In genomic region chr14:31164115-31164514, GRCh38 we compare ENCODE assay signal across 22 cellular contexts. TPM values are rescaled to one million over a fixed set of nuclear protein-coding genes. Genes with fewer than 3 reads are reported as not detected.
DNase-seq lines count a peak whose midpoint lies in the region; ATAC-seq and TF ChIP-seq lines count a peak whose summit lies in the region.
"Had no signal": no experiment of that assay in that cellular context is flagged by ENCODE, and none has a peak within 500 bp of the region (broad histone marks: within the 10 kb centered on the region; RNA-seq: fewer than 3 reads in every experiment).

No MANE protein-coding gene starts in this region.

- H3K27me3 ChIP-seq in adipocyte (replicated peaks; ENCODE audit: control insufficient read depth, insufficient read depth, low read length) (no peaks in the 10 kb centered on the region), liver (ENCODE audit: control insufficient read depth in 4 of 4, insufficient read depth in 4 of 4, low read length in 3 of 4) (no peaks in the 10 kb centered on the region), thoracic aorta (replicated peaks; ENCODE audit: insufficient read depth) (no peaks in the 10 kb centered on the region)

- peak overlapping the region; percentile 39 for H3K9ac ChIP-seq in adipocyte (ENCODE audit: low read length)
- H3K9ac ChIP-seq in liver (ENCODE audit: low read depth in 1 of 2, low read length in 2 of 2), result peak overlapping the region; percentile 8 to 13

- H3K27ac ChIP-seq in HEK293 (ENCODE audit: extremely low read depth, low read depth, low read length) (no peak overlapping the region), liver (ENCODE audit: low read depth in 1 of 2, low read length in 2 of 2) (peak overlapping the region; percentile 50 to 76), thoracic aorta (peak overlapping the region; percentile 64 to 86)

- ATAC-seq in thoracic aorta (ENCODE audit: insufficient number of reproducible peaks, low FRiP score, low read depth) (no peak), HG03025 (IDR thresholded peaks at IDR 0.05; ENCODE audit: low FRiP score, unreplicated experiment) (no peak)

- TF ChIP-seq RAD21 in liver (IDR thresholded peaks at IDR 0.05), result peak; percentile 13 to 16

- 30% methylated on average over 4 of the region's 4 CpGs for WGBS in liver

- H3K9me3 ChIP-seq in HEK293 (ENCODE audit: control insufficient read depth, insufficient read depth, low read depth, low read length) (no peaks in the 10 kb centered on the region), adipocyte (ENCODE audit: control insufficient read depth, low read length) (no peaks in the 10 kb centered on the region), liver (ENCODE audit: control insufficient read depth in 4 of 4, low read length in 3 of 4) (no peaks in the 10 kb centered on the region), thoracic aorta (no peaks in the 10 kb centered on the region)
- H3K9me3 ChIP-seq: left ventricle myocardium inferior had no signal

- H3K4me3 ChIP-seq in HEK293 (ENCODE audit: low read depth, low read length) (no peak overlapping the region), adipocyte (ENCODE audit: low read length) (no peak overlapping the region), liver (ENCODE audit: low read depth in 1 of 3, low read length in 3 of 3) (no peak overlapping the region), thoracic aorta (no peak overlapping the region)
- H3K4me3 ChIP-seq: left ventricle myocardium inferior had no signal

- TF ChIP-seq CTCF in HEK293 (tag by site-specific recombination; IDR thresholded peaks at IDR 0.05), result no peak
- no peak for TF ChIP-seq CTCF in liver (IDR thresholded peaks at IDR 0.05; ENCODE audit: low read depth, low read length, missing input control)
- no peak for TF ChIP-seq CTCF in thoracic aorta (IDR thresholded peaks at IDR 0.05)

- H3K4me1 ChIP-seq in HEK293 (ENCODE audit: control insufficient read depth, insufficient read depth, low read length), result 0 out of 2 replicates have a peak, but pooled peaks cover 2% of the 10 kb centered on the region
- H3K4me1 ChIP-seq in adipocyte (ENCODE audit: control insufficient read depth, insufficient read depth, low read length), result peaks cover 50% of the 10 kb centered on the region
- H3K4me1 ChIP-seq in liver (ENCODE audit: control insufficient read depth in 4 of 4, insufficient read depth in 4 of 4, low read length in 3 of 4), result peaks cover 14 to 29% (median 24%) of the 10 kb centered on the region in 4 donors
- peaks cover 23 to 29% of the 10 kb centered on the region in 2 donors for H3K4me1 ChIP-seq in thoracic aorta (ENCODE audit: control insufficient read depth in 1 of 2, low read depth in 2 of 2)

- H3K36me3 ChIP-seq in HEK293 (ENCODE audit: control insufficient read depth in 2 of 2, insufficient read depth in 1 of 2, low read length in 2 of 2), result peaks cover 61 to 65% of the 10 kb centered on the region in 2 experiments
- peaks cover 66% of the 10 kb centered on the region for H3K36me3 ChIP-seq in adipocyte (ENCODE audit: control insufficient read depth, insufficient read depth, low read length, severe bottlenecking)
- H3K36me3 ChIP-seq in liver (ENCODE audit: control insufficient read depth in 4 of 4, insufficient read depth in 3 of 4, low read depth in 1 of 4, low read length in 3 of 4), result peaks cover 19 to 51% (median 35%) of the 10 kb centered on the region in 4 donors
- peaks cover 8% of the 10 kb centered on the region for H3K36me3 ChIP-seq in thoracic aorta

- POLR2A ChIA-PET in HEK293 (lab: Yijun Ruan, JAX), result no interaction called here

- CTCF ChIA-PET in HEK293 (lab: Yijun Ruan, JAX), result interaction anchor here (0.7 to 1.1 kb wide), 2 partner anchors 195 to 422 kb away, joined by 3 read pairs; no protein-coding TSS in a partner anchor

- DNase-seq in adipocyte (ENCODE audit: low read depth) (no peak), thoracic aorta (ENCODE audit: low spot score) (no peak), NCI-H1105 (lab: John Stamatoyannopoulos, UW) (no peak), KG1 (lab: John Stamatoyannopoulos, UW) (no peak), OCI-M2 (lab: John Stamatoyannopoulos, UW; ENCODE audit: unreplicated experiment) (no peak)
- DNase-seq: activated CD4-positive, alpha-beta T cell treated with anti-CD3 and anti-CD28 coated beads for 1 hour; activated naive CD4-positive, alpha-beta T cell treated with anti-CD3 and anti-CD28 coated beads, Interleukin-2, amount 10 ng/mL, durations not matched to agents 7 days and 5 days; activated T-cell treated with anti-CD3 and anti-CD28 coated beads, Interleukin-2, amount 50 U/mL, for 24 hours; CD4-positive, CD25-positive, alpha-beta regulatory T cell; DMS153; effector memory CD4-positive, alpha-beta T cell; GF-D8; glutamatergic neuron; left ventricle myocardium inferior; NCI-H1417 treated with DMSO at 0.1 percent for 48 hours; NCI-H2171; NCI-H524 treated with DMSO at 0.1 percent for 48 hours; stimulated activated CD4-positive, alpha-beta T cell treated with anti-CD3 and anti-CD28 coated beads, Interleukin-12 subunit alpha, Interleukin-12 subunit beta, amount 100 ng/mL, for 4 hours; substantia nigra had no signal

TF ChIP-seq in HEK293, 187 proteins besides CTCF, POLR2A, EP300 and RAD21:
- 0 out of 2 replicates have a peak, but pooled peaks have one; percentile 19 for TF ChIP-seq PRDM6 (tag by site-specific recombination; IDR thresholded peaks at IDR 0.05)
- TF ChIP-seq ZBTB44 (tag by site-specific recombination; IDR thresholded peaks at IDR 0.05), result no peak
TF ChIP-seq in HEK293: peak in this region for 1.

TF ChIP-seq in liver, 16 proteins besides CTCF, POLR2A, EP300 and RAD21:
- TF ChIP-seq EGR1 (IDR thresholded peaks at IDR 0.05; ENCODE audit: low read depth in 2 of 2), result no peak
- no peak for TF ChIP-seq REST (IDR thresholded peaks at IDR 0.05)
- no peak for TF ChIP-seq MAX (IDR thresholded peaks at IDR 0.05)
- TF ChIP-seq FOXA2 (IDR thresholded peaks at IDR 0.05), result peak; percentile 65
- no peak for TF ChIP-seq YY1 (IDR thresholded peaks at IDR 0.05)
- TF ChIP-seq FOXA1 (IDR thresholded peaks at IDR 0.05), result peak; percentile 22
- no peak for TF ChIP-seq NR2F2 (IDR thresholded peaks at IDR 0.05)
- peak in 1 of 2 donors; percentile 15 for TF ChIP-seq RXRA (IDR thresholded peaks at IDR 0.05)
- no peak for TF ChIP-seq HNF4A (conservative IDR thresholded peaks at IDR 0.05)
- TF ChIP-seq HNF4G (IDR thresholded peaks at IDR 0.05), result no peak

RNA-seq across cellular contexts. Expression of gene HECTD1, which starts 43.5 kb away (rescaled TPM):
- 100 to 1,000 TPM; 186 to 256 TPM for total RNA-seq in liver
- 10 to 100 TPM; 46.8 to 49.3 TPM for polyA plus RNA-seq in liver
- total RNA-seq in thoracic aorta, result 100 to 1,000 TPM in 1 of 2 donors, 10 to 100 TPM in 1; 82.6 to 185 TPM
